28 cellular contexts compared by ENCODE assay signal in the genomic region with DNA sequence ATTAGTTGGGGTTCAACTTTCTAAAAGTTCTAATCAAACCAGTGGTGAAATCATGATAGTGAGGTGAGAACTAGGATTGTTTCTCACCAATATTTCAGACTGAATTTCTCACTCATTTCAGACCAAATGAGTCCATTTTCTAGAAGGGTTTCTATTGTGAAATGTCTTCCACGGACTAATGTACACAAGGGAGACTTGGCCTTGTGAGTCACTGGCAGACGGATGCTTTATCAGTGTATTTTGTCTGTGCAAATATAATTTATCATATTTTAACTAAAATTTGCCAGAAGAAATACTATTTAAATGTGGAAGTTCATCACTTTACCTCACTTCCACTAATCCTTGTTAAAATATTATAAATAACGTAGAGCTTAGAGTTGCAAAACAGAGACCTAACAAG.
DNase-seq lines count a peak whose midpoint lies in the region; ATAC-seq and TF ChIP-seq lines count a peak whose summit lies in the region.
"Had no signal": no experiment of that assay in that cellular context is flagged by ENCODE, and none has a peak within 500 bp of the region (broad histone marks: within the 10 kb centered on the region; RNA-seq: fewer than 3 reads in every experiment).

No MANE protein-coding gene starts in this region.

- ATAC-seq in HG03196 (IDR thresholded peaks at IDR 0.05; ENCODE audit: unreplicated experiment): no peak
- ATAC-seq: activated naive CD4-positive, alpha-beta T cell treated with anti-CD3 and anti-CD28 coated beads, Interleukin-2, amount 50 U/mL, for 72 hours; gastrocnemius medialis had no signal

- peak; percentile 33 for DNase-seq in AG10803 (ENCODE audit: low read depth)
- peak; percentile 22 for DNase-seq in LHCN-M2 (ENCODE audit: low read depth)
- peak; percentile 34 to 65 for DNase-seq in cardiac fibroblast (ENCODE audit: low read depth in 2 of 2)
- DNase-seq in fibroblast of villous mesenchyme (ENCODE audit: low read depth): peak; percentile 87
- no peak for DNase-seq in NCI-H146 treated with DMSO at 0.1 percent for 48 hours (lab: John Stamatoyannopoulos, UW; ENCODE audit: unreplicated experiment)
- DNase-seq in NCI-H2081 treated with DMSO at 0.1 percent for 48 hours (lab: John Stamatoyannopoulos, UW): no peak
- no peak for DNase-seq in D341Med (ENCODE audit: low spot score)
- DNase-seq: activated CD4-positive, alpha-beta T cell treated with anti-CD3 and anti-CD28 coated beads for 48 hours; activated T-cell treated with anti-CD3 and anti-CD28 coated beads for 4 hours; anterior cingulate cortex; CD4-positive, alpha-beta T cell; colonic mucosa; effector CD8-positive, alpha-beta T cell; gastrocnemius medialis; GOT3; KG1; NCI-H1417 treated with DMSO at 0.1 percent for 48 hours; NCI-H345; ovary; Peyer's patch; retina; SIG-M5; stimulated activated CD8-positive, alpha-beta memory T cell treated with anti-CD3 and anti-CD28 coated beads, Interleukin-4, amount 100 ng/mL, for 48 hours; tibial artery had no signal

- H3K4me3 ChIP-seq in AG10803 (ENCODE audit: low read length) (no peak overlapping the region), cardiac fibroblast (replicated peaks in 1 of 2; ENCODE audit: low read depth in 2 of 2, low read length in 2 of 2) (no peak overlapping the region), fibroblast of villous mesenchyme (ENCODE audit: low read depth, low read length) (no peak overlapping the region)
- H3K4me3 ChIP-seq: cardiac muscle cell, colonic mucosa, gastrocnemius medialis, ovary, Peyer's patch, tibial artery, vagina had no signal

- TF ChIP-seq CTCF in AG10803 (conservative IDR thresholded peaks at IDR 0.05; ENCODE audit: low read length) (no peak), cardiac fibroblast (IDR thresholded peaks at IDR 0.05; ENCODE audit: low read depth, low read length) (no peak), fibroblast of villous mesenchyme (IDR thresholded peaks at IDR 0.05; ENCODE audit: insufficient read depth, low read depth, low read length) (no peak)

Comparison
In these comparisons a context has a peak if more than half of its experiments do, and no peak if none do; other contexts are left out.
1. DNase-seq: peak in AG10803 (single experiment), LHCN-M2 (single experiment), cardiac fibroblast (2 of 2) and fibroblast of villous mesenchyme (single experiment); none in NCI-H146 treated with DMSO at 0.1 percent for 48 hours (single experiment), NCI-H2081 treated with DMSO at 0.1 percent for 48 hours (single experiment) and D341Med (single experiment).